ENCODE assay signal across 8 cellular contexts in the genomic region with DNA sequence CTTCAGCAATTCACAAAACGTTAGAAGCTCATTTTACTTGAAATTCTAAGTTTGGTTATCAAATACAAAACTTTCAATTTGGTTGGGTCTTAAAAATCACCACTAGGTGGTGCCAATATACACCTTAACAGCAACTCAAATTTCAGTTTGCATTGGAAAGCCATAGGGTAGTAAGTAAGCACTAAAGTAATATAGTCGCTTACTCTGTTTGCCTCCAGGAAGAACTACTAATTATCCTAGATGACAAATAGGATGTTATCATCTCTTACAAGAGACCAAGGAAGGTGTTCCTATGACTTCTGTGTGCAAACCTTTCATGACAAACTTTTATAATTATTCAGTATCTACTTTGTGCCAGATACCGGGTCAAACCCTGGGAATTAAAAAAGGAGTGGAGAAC.
DNase-seq lines count a peak whose midpoint lies in the region; TF ChIP-seq lines count a peak whose summit lies in the region.

No MANE protein-coding gene starts in this region.

- H3K9me2 ChIP-seq in GM23248 (ENCODE audit: insufficient read depth): no peaks in the 10 kb centered on the region

- TF ChIP-seq POLR2A in spleen (IDR thresholded peaks at IDR 0.05): no peak

- H3K4me2 ChIP-seq in GM23248 (ENCODE audit: unreplicated experiment): peak overlapping the region; percentile 6

- in situ Hi-C loops in GM23248 (cut with MboI): loop anchor here (10.0 kb wide), 2 partner anchors 121 to 211 kb away; partner anchors contain the start of gene SPACA3

- 35 to 36% methylated on average over 3 of the region's 3 CpGs for WGBS in GM23248 (ENCODE audit: low coverage in 1 of 2, low lambda C conversion rate in 2 of 2, missing lambda C conversion rate in 2 of 2), 2 experiments
- 1 to 37% (median 6%) methylated on average over 3 of the region's 3 CpGs for WGBS in spleen, 5 donors

- no peaks in the 10 kb centered on the region for H3F3A ChIP-seq in GM23248 (ENCODE audit: insufficient read depth)

- no peaks in the 10 kb centered on the region for H3K27me3 ChIP-seq in BE2C
- H3K27me3 ChIP-seq in GM23248 (replicated peaks; ENCODE audit: insufficient read depth): no peaks in the 10 kb centered on the region
- H3K27me3 ChIP-seq in ascending aorta: no peaks in the 10 kb centered on the region
- H3K27me3 ChIP-seq in spleen (replicated peaks in 1 of 7): no peaks in the 10 kb centered on the region

- H3K9ac ChIP-seq in GM23248: no peak overlapping the region

- no peak overlapping the region for H3K4me3 ChIP-seq in BE2C (ENCODE audit: low read depth, low read length)
- H3K4me3 ChIP-seq in GM23248: no peak overlapping the region
- H3K4me3 ChIP-seq in ascending aorta: no peak overlapping the region
- no peak overlapping the region for H3K4me3 ChIP-seq in spleen

- H3K4me1 ChIP-seq in BE2C (no peaks in the 10 kb centered on the region), GM23248 (ENCODE audit: insufficient read depth) (no peaks in the 10 kb centered on the region), ascending aorta (peaks cover 0 to 7% of the 10 kb centered on the region in 2 donors), spleen (no peaks in the 10 kb centered on the region)

- DNase-seq in BE2C: no peak
- DNase-seq in GM23248: peak; percentile 80
- DNase-seq in NCI-H345 (lab: John Stamatoyannopoulos, UW): peak; percentile 67
- DNase-seq in ascending aorta (ENCODE audit: low spot score in 2 of 2): no peak
- peak; percentile 35 for DNase-seq in hepatic stellate cell (ENCODE audit: low spot score)
- no peak for DNase-seq in spleen
- no peak for DNase-seq in activated gamma-delta T cell (lab: John Stamatoyannopoulos, UW)
- DNase-seq in activated T-cell treated with anti-CD3 and anti-CD28 coated beads, Interleukin-2, amount 50 U/mL, for 1 hour: no peak

- H3K27ac ChIP-seq in GM23248 (no peak overlapping the region), ascending aorta (peak overlapping the region; percentile 27 to 35), spleen (no peak overlapping the region)

- peak; percentile 47 for TF ChIP-seq CTCF in BE2C (IDR thresholded peaks at IDR 0.05; ENCODE audit: low read depth, low read length)
- peak; percentile 65 to 73 (median 67) for TF ChIP-seq CTCF in ascending aorta (IDR thresholded peaks at IDR 0.05)
- TF ChIP-seq CTCF in spleen (IDR thresholded peaks at IDR 0.05 in 8 of 11, conservative IDR thresholded peaks at IDR 0.05 in 3 of 11): peak; percentile 45 to 84 (median 72)

- H3K9me3 ChIP-seq in BE2C (no peaks in the 10 kb centered on the region), GM23248 (ENCODE audit: low read depth) (no peaks in the 10 kb centered on the region), ascending aorta (no peaks in the 10 kb centered on the region), spleen (no peaks in the 10 kb centered on the region)

- H3K36me3 ChIP-seq in BE2C (no peaks in the 10 kb centered on the region), GM23248 (ENCODE audit: low read depth) (no peaks in the 10 kb centered on the region), ascending aorta (peaks cover 0 to 6% of the 10 kb centered on the region in 2 donors), spleen (no peaks in the 10 kb centered on the region)

- H2AFZ ChIP-seq in GM23248: no peak overlapping the region

- peaks cover 35% of the 10 kb centered on the region for H3K79me2 ChIP-seq in GM23248 (ENCODE audit: insufficient read depth)

- no peaks in the 10 kb centered on the region for H4K20me1 ChIP-seq in GM23248 (ENCODE audit: insufficient read depth)

- intact Hi-C loops in ascending aorta (cut with DNase I): loop anchor here (1.0 kb wide), 3 partner anchors 94 to 154 kb away; partner anchors contain the start of gene MYO1D
- intact Hi-C loops in spleen (cut with DNase I; ENCODE audit: low total_unique reads): loop anchor here (10.0 kb wide), 2 partner anchors 131 to 211 kb away; partner anchors contain the start of gene SPACA3

Comparison
In these comparisons a context has a peak if more than half of its experiments do, and no peak if none do; other contexts are left out.
1. DNase-seq: peak in GM23248 (single experiment), NCI-H345 (single experiment) and hepatic stellate cell (single experiment); none in BE2C (single experiment), ascending aorta (0 of 2), spleen (single experiment), activated gamma-delta T cell (single experiment) and activated T-cell treated with anti-CD3 and anti-CD28 coated beads, Interleukin-2, amount 50 U/mL, for 1 hour (single experiment).
2. H3K27ac ChIP-seq: peak in ascending aorta (2 of 2); none in GM23248 (single experiment) and spleen (0 of 8).
3. Peak in every context shown above with its lines, with median percentiles within 50 percentile points of each other: CTCF ChIP-seq.